25 cellular contexts compared by ENCODE assay signal in genomic region chr18:14781671-14782070, GRCh38. TPM values are rescaled to one million over a fixed set of nuclear protein-coding genes. Genes with fewer than 3 reads are reported as not detected.
"Had no signal": no experiment of that assay in that cellular context is flagged by ENCODE, and none has a peak within 500 bp of the region (broad histone marks: within the 10 kb centered on the region; RNA-seq: fewer than 3 reads in every experiment).

No MANE protein-coding gene starts in this region.

- H3K27ac ChIP-seq: coronary artery, esophagus muscularis mucosa, hepatocyte, left ventricle myocardium inferior, prostate gland, spleen, tibial artery had no signal

- H3K36me3 ChIP-seq: esophagus muscularis mucosa, left ventricle myocardium inferior, prostate gland, spleen, tibial artery had no signal

- FAIRE-seq: frontal cortex had no signal

- H3K9me3 Mint-ChIP-seq: activated CD4-positive, alpha-beta memory T cell treated with anti-CD3 and anti-CD28 coated beads for 36 hours; activated naive CD8-positive, alpha-beta T cell treated with anti-CD3 and anti-CD28 coated beads, Interleukin-2, amount 50 U/mL, for 24 hours had no signal

- H3K4me3 Mint-ChIP-seq: activated CD4-positive, alpha-beta memory T cell treated with anti-CD3 and anti-CD28 coated beads for 36 hours; activated naive CD8-positive, alpha-beta T cell treated with anti-CD3 and anti-CD28 coated beads, Interleukin-2, amount 50 U/mL, for 24 hours; immature natural killer cell; natural killer cell had no signal

- H3K36me3 Mint-ChIP-seq: activated CD4-positive, alpha-beta memory T cell treated with anti-CD3 and anti-CD28 coated beads for 36 hours; immature natural killer cell; natural killer cell had no signal

- DNase-seq: activated CD4-positive, alpha-beta memory T cell treated with anti-CD3 and anti-CD28 coated beads for 36 hours; activated CD4-positive, alpha-beta T cell treated with anti-CD3 and anti-CD28 coated beads for 4 hours; activated CD4-positive, CD25-positive, alpha-beta regulatory T cell; activated effector memory CD4-positive, alpha-beta T cell treated with anti-CD3 and anti-CD28 coated beads, Interleukin-2, amount 50 U/mL, for 16 hours; activated naive CD4-positive, alpha-beta T cell treated with anti-CD3 and anti-CD28 coated beads, Interleukin-2, amount 50 U/mL, for 16 hours; activated naive CD8-positive, alpha-beta T cell treated with anti-CD3 and anti-CD28 coated beads, Interleukin-2, amount 50 U/mL, for 24 hours; activated T-cell treated with anti-CD3 and anti-CD28 coated beads for 4 hours; cerebellar nuclear complex; glutamatergic neuron; immature natural killer cell; kidney glomerular epithelial cell; left ventricle myocardium inferior; natural killer cell; spleen; stimulated activated CD4-positive, alpha-beta T cell treated with anti-CD3 and anti-CD28 coated beads, Interleukin-4, amount 100 ng/mL, for 1 hour; stimulated activated naive CD8-positive, alpha-beta T cell treated with anti-CD3 and anti-CD28 coated beads, Interleukin-15, Interleukin-2, amounts not matched to agents 100 U/mL and 50 U/mL, for 24 hours; substantia nigra; tibial artery had no signal

- H3K9me3 ChIP-seq: esophagus muscularis mucosa, left ventricle myocardium inferior, prostate gland, tibial artery had no signal

- H3K27me3 Mint-ChIP-seq: activated CD4-positive, alpha-beta memory T cell treated with anti-CD3 and anti-CD28 coated beads for 36 hours; activated naive CD8-positive, alpha-beta T cell treated with anti-CD3 and anti-CD28 coated beads, Interleukin-2, amount 50 U/mL, for 24 hours had no signal

- H3K4me1 Mint-ChIP-seq: activated naive CD8-positive, alpha-beta T cell treated with anti-CD3 and anti-CD28 coated beads, Interleukin-2, amount 50 U/mL, for 24 hours; immature natural killer cell; natural killer cell had no signal

- H3K27me3 ChIP-seq: esophagus muscularis mucosa, hepatocyte, spleen, tibial artery had no signal

- H3K27ac Mint-ChIP-seq: activated CD4-positive, alpha-beta memory T cell treated with anti-CD3 and anti-CD28 coated beads for 36 hours; activated naive CD8-positive, alpha-beta T cell treated with anti-CD3 and anti-CD28 coated beads, Interleukin-2, amount 50 U/mL, for 24 hours; immature natural killer cell; natural killer cell had no signal

- H3K4me1 ChIP-seq: esophagus muscularis mucosa, left ventricle myocardium inferior, prostate gland, spleen, tibial artery had no signal

- H3K4me3 ChIP-seq: coronary artery, esophagus muscularis mucosa, hepatocyte, left ventricle myocardium inferior, prostate gland, spleen, tibial artery had no signal

RNA-seq across cellular contexts. Expression of gene ANKRD30B, which starts 33.7 kb away (rescaled TPM):
- total RNA-seq: activated CD4-positive, alpha-beta memory T cell treated with anti-CD3 and anti-CD28 coated beads for 36 hours; esophagus muscularis mucosa; hepatocyte; left ventricle myocardium inferior; natural killer cell; osteocyte; urinary bladder had no signal
- polyA plus RNA-seq: hepatocyte, immature natural killer cell, urinary bladder had no signal
